ENCODE assay signal across 32 cellular contexts in the genomic region with DNA sequence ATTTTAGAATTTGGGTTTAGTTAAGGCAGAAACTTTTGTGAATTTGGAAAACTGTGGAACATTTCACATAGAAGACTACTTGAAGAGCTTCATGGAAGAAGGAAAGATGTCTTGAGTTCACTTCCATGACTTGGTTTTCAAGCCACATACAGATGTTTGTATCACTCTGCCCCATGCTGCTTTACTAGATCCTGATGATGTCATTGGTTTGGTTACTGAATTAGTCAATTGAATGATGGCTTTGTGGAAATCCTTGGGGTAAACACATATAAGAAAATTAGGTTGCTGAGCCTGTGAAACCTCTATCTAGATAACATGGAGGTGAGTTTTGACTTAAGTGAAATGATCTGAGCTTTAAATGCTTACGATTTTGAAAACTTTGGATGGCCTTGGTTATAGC.
"Had no signal": no experiment of that assay in that cellular context is flagged by ENCODE, and none has a peak within 500 bp of the region (broad histone marks: within the 10 kb centered on the region; RNA-seq: fewer than 3 reads in every experiment).

No MANE protein-coding gene starts in this region.

- H3K4me3 ChIP-seq: adrenal gland, body of pancreas, breast epithelium, MG63 had no signal

- H3K9me3 ChIP-seq: adrenal gland, body of pancreas, breast epithelium, MG63, SK-N-SH had no signal

- ATAC-seq: activated naive CD4-positive, alpha-beta T cell treated with anti-CD3 and anti-CD28 coated beads, Interleukin-2, amount 50 U/mL, for 72 hours; activated T-cell treated with anti-CD3 and anti-CD28 coated beads, Interleukin-2, amount 50 U/mL, for 4 hours; body of pancreas; WTC11 had no signal

- H3K27me3 ChIP-seq: adrenal gland, body of pancreas, breast epithelium, MG63 had no signal

- H3K4me1 ChIP-seq: adrenal gland, body of pancreas, breast epithelium had no signal

- FAIRE-seq: astrocyte, TTC549 had no signal

- DNase-seq: activated CD4-positive, alpha-beta memory T cell treated with anti-CD3 and anti-CD28 coated beads for 36 hours; activated CD4-positive, alpha-beta T cell treated with anti-CD3 and anti-CD28 coated beads for 4 hours; activated CD4-positive, alpha-beta T cell treated with anti-CD3 and anti-CD28 coated beads, Interleukin-2, amount 50 U/mL, for 1 hour; activated CD4-positive, CD25-positive, alpha-beta regulatory T cell treated with anti-CD3 and anti-CD28 coated beads, Interleukin-2, amount 50 U/mL, for 72 hours; activated CD8-positive, alpha-beta memory T cell treated with anti-CD3 and anti-CD28 coated beads, Interleukin-2, amount 50 U/mL, for 4 hours; activated gamma-delta T cell treated with Interleukin-2 at 50 U/mL for 16 hours; activated naive CD4-positive, alpha-beta T cell treated with anti-CD3 and anti-CD28 coated beads for 36 hours; activated T-cell treated with anti-CD3 and anti-CD28 coated beads for 4 hours; activated T-cell treated with anti-CD3 and anti-CD28 coated beads, Interleukin-2, amount 50 U/mL, for 4 hours; adrenal gland; body of pancreas; caudate nucleus; cerebellar nuclear complex; MG63; NCI-H1048; NCI-H1105 treated with DMSO at 0.1 percent for 48 hours; NCI-H1436; NCI-H1694; NCI-H2029; NCI-H2107; NCI-H2171; NCI-H510A; NCI-H526; NCI-H748 treated with DMSO at 0.1 percent for 48 hours; NK-92 treated with Interleukin-12 subunit alpha and Interleukin-12 subunit beta, amount 100 ng/mL, for 24 hours; Right ventricle myocardium superior; SK-N-SH had no signal

- H3K36me3 ChIP-seq: adrenal gland, breast epithelium, MG63 had no signal

- H3K27ac ChIP-seq: adrenal gland, body of pancreas, breast epithelium had no signal
